ENCODE assay signal across 12 cellular contexts in genomic region chr5:76270214-76270613, GRCh38.
DNase-seq lines count a peak whose midpoint lies in the region; ATAC-seq and TF ChIP-seq lines count a peak whose summit lies in the region.
"Had no signal": no experiment of that assay in that cellular context is flagged by ENCODE, and none has a peak within 500 bp of the region (broad histone marks: within the 10 kb centered on the region; RNA-seq: fewer than 3 reads in every experiment).

No MANE protein-coding gene starts in this region.

- no peaks in the 10 kb centered on the region for H3K9me3 Mint-ChIP-seq in activated CD4-positive, alpha-beta memory T cell treated with anti-CD3 and anti-CD28 coated beads for 36 hours
- no peaks in the 10 kb centered on the region for H3K9me3 Mint-ChIP-seq in type B pancreatic cell
- H3K9me3 Mint-ChIP-seq: dendritic cell treated with granulocyte-macrophage colony-stimulating factor and Interleukin-4, amounts not matched to agents 40 ng/mL and 50 ng/mL, for 4 days had no signal

- H3K27me3 Mint-ChIP-seq in activated CD4-positive, alpha-beta memory T cell treated with anti-CD3 and anti-CD28 coated beads for 36 hours: peaks cover 5% of the 10 kb centered on the region
- H3K27me3 Mint-ChIP-seq in type B pancreatic cell: peaks cover 6% of the 10 kb centered on the region
- H3K27me3 Mint-ChIP-seq: dendritic cell treated with granulocyte-macrophage colony-stimulating factor and Interleukin-4, amounts not matched to agents 40 ng/mL and 50 ng/mL, for 4 days had no signal

- no peak for ATAC-seq in HG03175 (IDR thresholded peaks at IDR 0.05; ENCODE audit: unreplicated experiment)
- ATAC-seq: sciatic nerve had no signal

- CTCF ChIA-PET in activated CD4-positive, alpha-beta memory T cell treated with anti-CD3 and anti-CD28 coated beads for 36 hours (lab: Charles Lee): interaction anchor here (0.7 to 1.9 kb wide), 3 partner anchors 12 to 95 kb away, joined by 3 to 5 read pairs (median 5); no protein-coding TSS in a partner anchor

- peaks cover 41% of the 10 kb centered on the region for H3K4me1 Mint-ChIP-seq in activated CD4-positive, alpha-beta memory T cell treated with anti-CD3 and anti-CD28 coated beads for 36 hours (ENCODE audit: low read depth)
- H3K4me1 Mint-ChIP-seq in type B pancreatic cell (ENCODE audit: unreplicated experiment): peaks cover 36% of the 10 kb centered on the region

- peak; percentile 44 for DNase-seq in stimulated activated CD4-positive, alpha-beta T cell treated with anti-CD3 and anti-CD28 coated beads, Interleukin-15, amount 100 ng/mL, for 24 hours
- DNase-seq in stimulated activated CD4-positive, alpha-beta T cell treated with anti-CD3 and anti-CD28 coated beads, Interleukin-12 subunit alpha, Interleukin-12 subunit beta, amount 100 ng/mL, for 4 hours: no peak
- peak; percentile 67 for DNase-seq in activated CD4-positive, alpha-beta memory T cell treated with anti-CD3 and anti-CD28 coated beads for 36 hours
- peak; percentile 5 for DNase-seq in glomerular visceral epithelial cell (ENCODE audit: extremely low spot score)
- DNase-seq in type B pancreatic cell (ENCODE audit: extremely low spot score, unreplicated experiment): no peak
- DNase-seq in Ammon's horn (ENCODE audit: low spot score): no peak
- DNase-seq in midbrain (lab: John Stamatoyannopoulos, UW): no peak
- DNase-seq: activated CD8-positive, alpha-beta memory T cell treated with anti-CD3 and anti-CD28 coated beads, Interleukin-2, amount 50 U/mL, for 4 hours; heart left ventricle had no signal

- H3K4me3 Mint-ChIP-seq in activated CD4-positive, alpha-beta memory T cell treated with anti-CD3 and anti-CD28 coated beads for 36 hours: peak overlapping the region; percentile 50
- H3K4me3 Mint-ChIP-seq in type B pancreatic cell: no peak overlapping the region
- H3K4me3 Mint-ChIP-seq: dendritic cell treated with granulocyte-macrophage colony-stimulating factor and Interleukin-4, amounts not matched to agents 40 ng/mL and 50 ng/mL, for 4 days had no signal

- no peak for TF ChIP-seq CTCF in type B pancreatic cell (conservative IDR thresholded peaks at IDR 0.05)

- H3K27ac Mint-ChIP-seq in activated CD4-positive, alpha-beta memory T cell treated with anti-CD3 and anti-CD28 coated beads for 36 hours: peak overlapping the region; percentile 95
- peak overlapping the region; percentile 3 for H3K27ac Mint-ChIP-seq in type B pancreatic cell
- H3K27ac Mint-ChIP-seq: dendritic cell treated with granulocyte-macrophage colony-stimulating factor and Interleukin-4, amounts not matched to agents 40 ng/mL and 50 ng/mL, for 4 days had no signal

- H3K36me3 Mint-ChIP-seq in activated CD4-positive, alpha-beta memory T cell treated with anti-CD3 and anti-CD28 coated beads for 36 hours: no peaks in the 10 kb centered on the region
- H3K36me3 Mint-ChIP-seq in type B pancreatic cell: no peaks in the 10 kb centered on the region

- intact Hi-C loops in activated CD4-positive, alpha-beta memory T cell treated with anti-CD3 and anti-CD28 coated beads for 36 hours (cut with micrococcal nuclease): loop anchor here (1.0 to 5.0 kb wide), 4 partner anchors 56 to 553 kb away; partner anchors contain the start of gene POC5

- POLR2A ChIA-PET in activated CD4-positive, alpha-beta memory T cell treated with anti-CD3 and anti-CD28 coated beads for 36 hours (lab: Charles Lee): interaction anchor here (2.7 kb wide), 1 partner anchor 134 kb away, joined by 10 read pairs; the partner anchor contains the start of gene IQGAP2

Comparison
In these comparisons a context has a peak if more than half of its experiments do, and no peak if none do; other contexts are left out.
1. DNase-seq: peak in stimulated activated CD4-positive, alpha-beta T cell treated with anti-CD3 and anti-CD28 coated beads, Interleukin-15, amount 100 ng/mL, for 24 hours (single experiment), activated CD4-positive, alpha-beta memory T cell treated with anti-CD3 and anti-CD28 coated beads for 36 hours (single experiment) and glomerular visceral epithelial cell (single experiment); none in stimulated activated CD4-positive, alpha-beta T cell treated with anti-CD3 and anti-CD28 coated beads, Interleukin-12 subunit alpha, Interleukin-12 subunit beta, amount 100 ng/mL, for 4 hours (single experiment), type B pancreatic cell (single experiment), Ammon's horn (single experiment) and midbrain (single experiment).